ENCODE assay signal across 14 cellular contexts in the genomic region with DNA sequence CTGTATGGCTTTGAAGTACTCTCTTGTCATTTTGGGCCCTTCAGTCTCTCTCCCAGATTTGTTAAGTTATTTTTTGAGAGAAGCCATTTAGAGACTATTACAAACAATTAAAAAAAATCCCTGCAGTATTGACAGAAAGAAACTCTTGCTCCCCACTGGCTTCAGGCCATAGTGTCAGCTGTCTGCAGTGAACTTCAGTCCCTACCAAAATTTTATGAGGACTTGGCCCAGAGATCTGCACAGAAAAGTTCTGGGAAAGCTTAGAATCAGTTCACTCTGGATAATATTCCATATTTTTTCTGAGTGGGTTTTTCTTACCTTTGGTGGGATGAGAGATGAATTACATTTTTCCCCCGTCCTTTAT. TPM values are rescaled to one million over a fixed set of nuclear protein-coding genes. Genes with fewer than 3 reads are reported as not detected.
DNase-seq lines count a peak whose midpoint lies in the region; ATAC-seq and TF ChIP-seq lines count a peak whose summit lies in the region.
"Had no signal": no experiment of that assay in that cellular context is flagged by ENCODE, and none has a peak within 500 bp of the region (broad histone marks: within the 10 kb centered on the region; RNA-seq: fewer than 3 reads in every experiment).

No MANE protein-coding gene starts in this region.

- H3K36me3 ChIP-seq in OCI-LY3 (replicated peaks; ENCODE audit: low read depth, low read length) = no peaks in the 10 kb centered on the region
- no peaks in the 10 kb centered on the region for H3K36me3 ChIP-seq in gastrocnemius medialis

- no peaks in the 10 kb centered on the region for H3K9me3 ChIP-seq in OCI-LY3 (ENCODE audit: insufficient read depth, low read length)
- no peaks in the 10 kb centered on the region for H3K9me3 ChIP-seq in gastrocnemius medialis

- H3K4me2 ChIP-seq in OCI-LY3 (ENCODE audit: low read length) = peak overlapping the region; percentile 92

- H3K27ac ChIP-seq in OCI-LY3 (ENCODE audit: low read length) (no peak overlapping the region), gastrocnemius medialis (no peak overlapping the region)

- H3K36me3 Mint-ChIP-seq in T-helper 1 cell treated with Interleukin-12 subunit alpha and Interleukin-12 subunit beta and Interleukin-4 antibody, amounts not matched to agents 30 μg/mL and 1 μg/mL, for 36 hours (ENCODE audit: low read depth) = no peaks in the 10 kb centered on the region
- peaks cover 3% of the 10 kb centered on the region for H3K36me3 Mint-ChIP-seq in effector memory CD8-positive, alpha-beta T cell (ENCODE audit: insufficient read depth)
- no peaks in the 10 kb centered on the region for H3K36me3 Mint-ChIP-seq in progenitor cell of endocrine pancreas (ENCODE audit: insufficient read depth)

- H3K79me2 ChIP-seq in OCI-LY3 (ENCODE audit: low read length) = no peaks in the 10 kb centered on the region

- H3K27me3 Mint-ChIP-seq in T-helper 1 cell treated with Interleukin-12 subunit alpha and Interleukin-12 subunit beta and Interleukin-4 antibody, amounts not matched to agents 30 μg/mL and 1 μg/mL, for 36 hours (ENCODE audit: low read depth) = no peaks in the 10 kb centered on the region
- no peaks in the 10 kb centered on the region for H3K27me3 Mint-ChIP-seq in effector memory CD8-positive, alpha-beta T cell
- no peaks in the 10 kb centered on the region for H3K27me3 Mint-ChIP-seq in progenitor cell of endocrine pancreas

- H3K27me3 ChIP-seq in OCI-LY3 (ENCODE audit: low read depth, low read length) (no peaks in the 10 kb centered on the region), gastrocnemius medialis (peaks cover 0 to 3% (median 0%) of the 10 kb centered on the region in 3 donors)

- no peak overlapping the region; the same call in 1 of the 2 replicates for H3K9ac ChIP-seq in OCI-LY3 (ENCODE audit: low read length)

- DNase-seq in T-helper 1 cell = no peak
- no peak for DNase-seq in effector memory CD8-positive, alpha-beta T cell
- DNase-seq in progenitor cell of endocrine pancreas (ENCODE audit: low spot score, unreplicated experiment) = no peak
- no peak for DNase-seq in gastrocnemius medialis
- no peak for DNase-seq in NCI-H1436 (lab: John Stamatoyannopoulos, UW)
- DNase-seq: 8988T; activated effector memory CD4-positive, alpha-beta T cell treated with anti-CD3 and anti-CD28 coated beads, Interleukin-2, amount 50 U/mL, for 16 hours; NCI-H1694 treated with DMSO at 0.1 percent for 48 hours; NCI-H446 treated with DMSO at 0.1 percent for 48 hours; posterior cingulate gyrus had no signal

- peak overlapping the region; percentile 60; the same call in 1 of the 2 replicates for H3K4me3 ChIP-seq in OCI-LY3 (ENCODE audit: low read length)
- no peak overlapping the region for H3K4me3 ChIP-seq in gastrocnemius medialis

- no peaks in the 10 kb centered on the region for H4K20me1 ChIP-seq in OCI-LY3 (ENCODE audit: insufficient read depth, low read length)

- no peak for ATAC-seq in effector memory CD8-positive, alpha-beta T cell (replicated peaks)
- no peak for ATAC-seq in gastrocnemius medialis
- ATAC-seq in HG02938 (IDR thresholded peaks at IDR 0.05; ENCODE audit: unreplicated experiment) = no peak

- TF ChIP-seq CTCF in OCI-LY3 (IDR thresholded peaks at IDR 0.05; ENCODE audit: low read depth, low read length) (no peak), progenitor cell of endocrine pancreas (IDR thresholded peaks at IDR 0.05; ENCODE audit: unreplicated experiment) (no peak), gastrocnemius medialis (IDR thresholded peaks at IDR 0.05 in 4 of 5, conservative IDR thresholded peaks at IDR 0.05 in 1 of 5) (no peak)

- no peak for TF ChIP-seq POLR2A in gastrocnemius medialis (IDR thresholded peaks at IDR 0.05)

- peak overlapping the region; percentile 95 for H2AFZ ChIP-seq in OCI-LY3 (ENCODE audit: low read depth, low read length)

- H3K4me1 Mint-ChIP-seq in T-helper 1 cell treated with Interleukin-12 subunit alpha and Interleukin-12 subunit beta and Interleukin-4 antibody, amounts not matched to agents 30 μg/mL and 1 μg/mL, for 36 hours (ENCODE audit: low read depth) = peaks cover 40% of the 10 kb centered on the region
- peaks cover 30 to 31% of the 10 kb centered on the region in 2 donors for H3K4me1 Mint-ChIP-seq in effector memory CD8-positive, alpha-beta T cell (ENCODE audit: low read depth in 2 of 2)
- H3K4me1 Mint-ChIP-seq in progenitor cell of endocrine pancreas (ENCODE audit: low read depth) = peaks cover 64% of the 10 kb centered on the region

- intact Hi-C loops in gastrocnemius medialis (cut with DNase I; ENCODE audit: low total_unique reads) = no loop called here

- H3K9me3 Mint-ChIP-seq in T-helper 1 cell treated with Interleukin-12 subunit alpha and Interleukin-12 subunit beta and Interleukin-4 antibody, amounts not matched to agents 30 μg/mL and 1 μg/mL, for 36 hours = no peaks in the 10 kb centered on the region
- no peaks in the 10 kb centered on the region for H3K9me3 Mint-ChIP-seq in effector memory CD8-positive, alpha-beta T cell
- H3K9me3 Mint-ChIP-seq in progenitor cell of endocrine pancreas (ENCODE audit: low read depth) = no peaks in the 10 kb centered on the region

- peak overlapping the region; percentile 13 for H3K27ac Mint-ChIP-seq in T-helper 1 cell treated with Interleukin-12 subunit alpha and Interleukin-12 subunit beta and Interleukin-4 antibody, amounts not matched to agents 30 μg/mL and 1 μg/mL, for 36 hours
- peak overlapping the region; percentile 2 to 89 for H3K27ac Mint-ChIP-seq in effector memory CD8-positive, alpha-beta T cell
- peak overlapping the region; percentile 1 for H3K27ac Mint-ChIP-seq in progenitor cell of endocrine pancreas

- no peak overlapping the region for H3K4me3 Mint-ChIP-seq in T-helper 1 cell treated with Interleukin-12 subunit alpha and Interleukin-12 subunit beta and Interleukin-4 antibody, amounts not matched to agents 30 μg/mL and 1 μg/mL, for 36 hours
- no peak overlapping the region for H3K4me3 Mint-ChIP-seq in effector memory CD8-positive, alpha-beta T cell
- H3K4me3 Mint-ChIP-seq in progenitor cell of endocrine pancreas (ENCODE audit: low read depth) = no peak overlapping the region

- in situ Hi-C loops in gastrocnemius medialis (cut with MboI; ENCODE audit: low sequenced_read_pairs in 4 of 4) = no loop called here

- H3K4me1 ChIP-seq in OCI-LY3 (ENCODE audit: low read length) (peaks cover 18% of the 10 kb centered on the region), gastrocnemius medialis (no peaks in the 10 kb centered on the region)

RNA-seq across cellular contexts. Expression of a gene that starts 30.9 kb away (rescaled TPM):
- total RNA-seq in progenitor cell of endocrine pancreas (89.6 and 95.7 TPM in 2 replicates), gastrocnemius medialis (10 to 100 TPM; 39.6 to 49.0 (median 41.1) TPM)

RNA-seq across cellular contexts. Expression of a gene that starts 34.5 kb away (rescaled TPM):
- 18.7 and 19.2 TPM in 2 replicates for total RNA-seq in progenitor cell of endocrine pancreas
- under 1 TPM in 1 of 4 donors, not detected in 3; 0.20 TPM for total RNA-seq in gastrocnemius medialis
- total RNA-seq: LHCN-M2 had no signal

RNA-seq across cellular contexts. Expression of a gene that starts 54.3 kb away (rescaled TPM):
- 101 and 105 TPM in 2 replicates for total RNA-seq in progenitor cell of endocrine pancreas
- 1 to 10 TPM in 2 of 4 donors, under 1 TPM in 2; 0.72 to 1.6 (median 1.0) TPM for total RNA-seq in gastrocnemius medialis

Comparison
In these comparisons a context has a peak if more than half of its experiments do, and no peak if none do; other contexts are left out.
1. RNA of a gene that starts 34.5 kb away (total RNA-seq): 18.7 to 19.2 TPM in progenitor cell of endocrine pancreas; 0.20 TPM in gastrocnemius medialis; every median in the first group is over 10 times any median in the second.
2. RNA of a gene that starts 54.3 kb away (total RNA-seq): 101 to 105 TPM in progenitor cell of endocrine pancreas; 0.72 to 1.6 TPM in gastrocnemius medialis; every median in the first group is over 10 times any median in the second.
3. Peak in every context shown above with its lines, with median percentiles within 50 percentile points of each other: H3K27ac Mint-ChIP-seq.